10 cellular contexts compared by ENCODE assay signal in the genomic region with DNA sequence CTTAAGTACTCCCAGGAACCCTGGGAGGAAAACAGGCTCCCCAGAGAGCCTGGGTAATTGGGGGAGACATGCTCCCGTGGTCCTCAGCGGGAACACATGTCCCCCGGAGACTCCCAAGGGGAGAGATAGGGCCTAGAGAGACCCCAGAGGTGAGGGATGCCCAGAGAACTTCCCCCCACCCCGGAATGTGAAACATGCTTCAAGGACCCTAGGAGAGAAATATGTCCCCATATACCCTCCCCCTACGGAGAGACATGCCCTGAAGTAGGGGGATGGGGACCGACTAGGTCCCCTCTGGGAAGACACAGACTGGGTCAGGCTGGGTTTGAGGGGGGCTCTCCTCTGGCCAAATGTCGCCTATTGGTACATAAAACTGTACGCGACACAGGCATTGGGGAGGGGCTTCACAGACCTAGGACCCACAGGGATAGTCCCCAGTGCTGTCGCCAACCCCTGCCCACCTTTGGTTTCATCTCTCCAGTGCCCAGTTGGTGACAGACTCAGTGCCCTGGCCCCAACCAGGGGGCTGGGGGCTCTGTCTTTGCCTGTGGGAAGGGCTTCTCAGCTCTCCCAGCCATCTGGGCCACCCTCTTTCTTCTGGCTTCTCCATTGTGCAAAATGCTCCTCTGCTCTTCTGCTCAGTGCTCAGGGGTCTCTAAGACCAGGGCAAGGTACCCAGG. TPM values are rescaled to one million over a fixed set of nuclear protein-coding genes. Genes with fewer than 3 reads are reported as not detected.
A peak's percentile ranks its signal among the peaks of the same experiment; 100 is the strongest.
DNase-seq lines count a peak whose midpoint lies in the region; ATAC-seq, FAIRE-seq and TF ChIP-seq lines count a peak whose summit lies in the region.
"Had no signal": no experiment of that assay in that cellular context is flagged by ENCODE, and none has a peak within 500 bp of the region (broad histone marks: within the 10 kb centered on the region; RNA-seq: fewer than 3 reads in every experiment).

No MANE protein-coding gene starts in this region.

- intact Hi-C loops in activated CD8-positive, alpha-beta T cell treated with anti-CD3 and anti-CD28 coated beads for 36 hours (cut with micrococcal nuclease), result no loop called here
- intact Hi-C loops in kidney (cut with DNase I), result no loop called here

- no peak overlapping the region for H3K4me3 ChIP-seq in kidney (ENCODE audit: low read length in 2 of 2)
- H3K4me3 ChIP-seq: HAP-1 had no signal

- H3K4me1 ChIP-seq in kidney (ENCODE audit: control insufficient read depth in 1 of 2, insufficient read depth in 1 of 2, low read depth in 1 of 2, low read length in 2 of 2), result peaks cover 18 to 21% of the 10 kb centered on the region in 2 donors

- H3K36me3 ChIP-seq in kidney (ENCODE audit: control insufficient read depth in 1 of 2, insufficient read depth in 2 of 2, low read length in 2 of 2), result no peaks in the 10 kb centered on the region
- H3K36me3 ChIP-seq: HAP-1 had no signal

- FAIRE-seq in kidney (lab: Jason Lieb, UNC), result no peak

- H3K9ac ChIP-seq in kidney (ENCODE audit: low read length in 2 of 2), result peak overlapping the region; percentile 11 to 34

- no peak for ATAC-seq in activated naive CD8-positive, alpha-beta T cell treated with anti-CD3 and anti-CD28 coated beads, Interleukin-2, amount 50 U/mL, for 24 hours
- no peak for ATAC-seq in activated CD8-positive, alpha-beta T cell treated with anti-CD3 and anti-CD28 coated beads for 36 hours
- no peak for ATAC-seq in HG03457 (IDR thresholded peaks at IDR 0.05; ENCODE audit: unreplicated experiment)

- no peak for DNase-seq in activated naive CD8-positive, alpha-beta T cell treated with anti-CD3 and anti-CD28 coated beads, Interleukin-2, amount 50 U/mL, for 24 hours
- DNase-seq in activated CD8-positive, alpha-beta T cell treated with anti-CD3 and anti-CD28 coated beads for 36 hours, result no peak
- no peak for DNase-seq in kidney
- DNase-seq in midbrain (lab: John Stamatoyannopoulos, UW), result no peak
- no peak for DNase-seq in NCI-H2081 (lab: John Stamatoyannopoulos, UW)
- DNase-seq: T1000 had no signal

- no peak for TF ChIP-seq CTCF in activated CD8-positive, alpha-beta T cell treated with anti-CD3 and anti-CD28 coated beads for 36 hours (IDR thresholded peaks at IDR 0.05)
- no peak for TF ChIP-seq CTCF in kidney (IDR thresholded peaks at IDR 0.05; ENCODE audit: borderline replicate concordance, extremely low read depth, insufficient read depth)

- no peak overlapping the region for H3K27ac Mint-ChIP-seq in activated naive CD8-positive, alpha-beta T cell
- H3K27ac Mint-ChIP-seq in activated naive CD8-positive, alpha-beta T cell treated with anti-CD3 and anti-CD28 coated beads, Interleukin-2, amount 50 U/mL, for 24 hours, result no peak overlapping the region
- no peak overlapping the region for H3K27ac Mint-ChIP-seq in activated CD8-positive, alpha-beta T cell treated with anti-CD3 and anti-CD28 coated beads for 36 hours

- no peaks in the 10 kb centered on the region for H3K9me3 Mint-ChIP-seq in activated naive CD8-positive, alpha-beta T cell (ENCODE audit: low read depth)
- no peaks in the 10 kb centered on the region for H3K9me3 Mint-ChIP-seq in activated naive CD8-positive, alpha-beta T cell treated with anti-CD3 and anti-CD28 coated beads, Interleukin-2, amount 50 U/mL, for 24 hours
- no peaks in the 10 kb centered on the region for H3K9me3 Mint-ChIP-seq in activated CD8-positive, alpha-beta T cell treated with anti-CD3 and anti-CD28 coated beads for 36 hours

- POLR2A ChIA-PET in activated CD8-positive, alpha-beta T cell treated with anti-CD3 and anti-CD28 coated beads for 36 hours (lab: Charles Lee), result no interaction called here

- peak overlapping the region; percentile 57 to 61 for H3K27ac ChIP-seq in kidney (ENCODE audit: low read depth in 2 of 2, low read length in 2 of 2)
- peak overlapping the region; percentile 71 for H3K27ac ChIP-seq in temporal lobe (ENCODE audit: low read depth, low read length)

- no peaks in the 10 kb centered on the region for H3K27me3 Mint-ChIP-seq in activated naive CD8-positive, alpha-beta T cell
- H3K27me3 Mint-ChIP-seq in activated naive CD8-positive, alpha-beta T cell treated with anti-CD3 and anti-CD28 coated beads, Interleukin-2, amount 50 U/mL, for 24 hours, result peaks cover 6% of the 10 kb centered on the region
- H3K27me3 Mint-ChIP-seq in activated CD8-positive, alpha-beta T cell treated with anti-CD3 and anti-CD28 coated beads for 36 hours, result no peaks in the 10 kb centered on the region

- no peaks in the 10 kb centered on the region for H3K9me3 ChIP-seq in kidney (ENCODE audit: control insufficient read depth in 1 of 2, low read length in 2 of 2)
- H3K9me3 ChIP-seq: HAP-1 had no signal

- H3K4me1 Mint-ChIP-seq in activated naive CD8-positive, alpha-beta T cell (ENCODE audit: low read depth), result peaks cover 8% of the 10 kb centered on the region
- peaks cover 10% of the 10 kb centered on the region for H3K4me1 Mint-ChIP-seq in activated naive CD8-positive, alpha-beta T cell treated with anti-CD3 and anti-CD28 coated beads, Interleukin-2, amount 50 U/mL, for 24 hours
- peaks cover 12% of the 10 kb centered on the region for H3K4me1 Mint-ChIP-seq in activated CD8-positive, alpha-beta T cell treated with anti-CD3 and anti-CD28 coated beads for 36 hours (ENCODE audit: low read depth)

- peak overlapping the region; percentile 65 for H3K4me3 Mint-ChIP-seq in activated naive CD8-positive, alpha-beta T cell
- H3K4me3 Mint-ChIP-seq in activated naive CD8-positive, alpha-beta T cell treated with anti-CD3 and anti-CD28 coated beads, Interleukin-2, amount 50 U/mL, for 24 hours, result no peak overlapping the region
- peak overlapping the region; percentile 50 for H3K4me3 Mint-ChIP-seq in activated CD8-positive, alpha-beta T cell treated with anti-CD3 and anti-CD28 coated beads for 36 hours

- CTCF ChIA-PET in activated CD8-positive, alpha-beta T cell treated with anti-CD3 and anti-CD28 coated beads for 36 hours (lab: Charles Lee), result no interaction called here

- no peaks in the 10 kb centered on the region for H3K36me3 Mint-ChIP-seq in activated naive CD8-positive, alpha-beta T cell
- no peaks in the 10 kb centered on the region for H3K36me3 Mint-ChIP-seq in activated naive CD8-positive, alpha-beta T cell treated with anti-CD3 and anti-CD28 coated beads, Interleukin-2, amount 50 U/mL, for 24 hours (ENCODE audit: low read depth)
- H3K36me3 Mint-ChIP-seq in activated CD8-positive, alpha-beta T cell treated with anti-CD3 and anti-CD28 coated beads for 36 hours (ENCODE audit: low read depth), result no peaks in the 10 kb centered on the region

RNA-seq across cellular contexts. Expression of gene PCDH1, which starts 26.9 kb away (rescaled TPM):
- under 1 TPM in 1 of 2 experiments, not detected in 1; 0.87 TPM for total RNA-seq in activated CD8-positive, alpha-beta T cell treated with anti-CD3 and anti-CD28 coated beads for 36 hours
- total RNA-seq in kidney (147 TPM), temporal lobe (49.2 TPM)
- polyA plus RNA-seq in kidney (ENCODE audit: insufficient read depth, low read depth, low replicate concordance), result 37.3 TPM

Comparison
In these comparisons a context has a peak if more than half of its experiments do, and no peak if none do; other contexts are left out.
1. RNA of gene PCDH1, which starts 26.9 kb away (total RNA-seq): 147 TPM in kidney (single experiment) and 49.2 TPM in temporal lobe (single experiment); 0.87 TPM in activated CD8-positive, alpha-beta T cell treated with anti-CD3 and anti-CD28 coated beads for 36 hours; every median in the first group is over 10 times any median in the second.